Comparison of ENCODE assay signal across 1 cellular context in genomic region chr10:29078919-29079318, GRCh38.
TF ChIP-seq lines count a peak whose summit lies in the region.

No MANE protein-coding gene starts in this region.

TF ChIP-seq in H1, 55 proteins besides CTCF, POLR2A, EP300 and RAD21 (continued from another document):
- TF ChIP-seq ATF2 (IDR thresholded peaks at IDR 0.05; ENCODE audit: low read length) (no peak), TAF1 (IDR thresholded peaks at IDR 0.05; ENCODE audit: low read depth, low read length) (no peak), TCF12 (IDR thresholded peaks at IDR 0.05; ENCODE audit: low read depth, low read length) (no peak)
TF ChIP-seq in H1: peak in this region for 0.
